Comparison of ENCODE assay signal across 16 cellular contexts in genomic region chr14:104462651-104463630, GRCh38.
DNase-seq lines count a peak whose midpoint lies in the region; ATAC-seq lines count a peak whose summit lies in the region.
"Had no signal": no experiment of that assay in that cellular context is flagged by ENCODE, and none has a peak within 500 bp of the region (broad histone marks: within the 10 kb centered on the region; RNA-seq: fewer than 3 reads in every experiment).

No MANE protein-coding gene starts in this region.

- H3K9me3 Mint-ChIP-seq in stimulated activated naive CD8-positive, alpha-beta T cell treated with anti-CD3 and anti-CD28 coated beads, Interleukin-15, amount 100 ng/mL, for 72 hours: no peaks in the 10 kb centered on the region
- H3K9me3 Mint-ChIP-seq: central memory CD8-positive, alpha-beta T cell; effector memory CD8-positive, alpha-beta T cell; stimulated activated naive B cell treated with anti-CD40 and anti-IgM and Interleukin-4, amounts not matched to agents 10 μg/mL and 1 μg/mL and 100 μg/mL, for 72 hours had no signal

- no peak for DNase-seq in stimulated activated naive CD8-positive, alpha-beta T cell treated with anti-CD3 and anti-CD28 coated beads, Interleukin-15, amount 100 ng/mL, for 72 hours
- no peak for DNase-seq in stimulated activated naive CD8-positive, alpha-beta T cell treated with anti-CD3 and anti-CD28 coated beads, Interleukin-15, Interleukin-2, amounts not matched to agents 100 U/mL and 50 U/mL, for 24 hours
- DNase-seq in RKO (ENCODE audit: low spot score): peak; percentile 66
- DNase-seq in kidney tubule cell (ENCODE audit: low spot score): peak; percentile 9
- no peak for DNase-seq in stimulated activated CD4-positive, alpha-beta T cell treated with anti-CD3 and anti-CD28 coated beads, Interleukin-4, amount 100 ng/mL, for 1 hour
- DNase-seq in NCI-H774 (lab: John Stamatoyannopoulos, UW): no peak
- DNase-seq: activated CD4-positive, CD25-positive, alpha-beta regulatory T cell; C1 segment of cervical spinal cord; effector memory CD8-positive, alpha-beta T cell; gastrocnemius medialis; IMR-90; NCI-H524 treated with DMSO at 0.1 percent for 48 hours; stimulated activated naive B cell treated with anti-CD40 and anti-IgM and Interleukin-4, amounts not matched to agents 10 μg/mL and 1 μg/mL and 100 μg/mL, for 72 hours; T-helper 1 cell had no signal

- H3K4me1 Mint-ChIP-seq in stimulated activated naive CD8-positive, alpha-beta T cell treated with anti-CD3 and anti-CD28 coated beads, Interleukin-15, amount 100 ng/mL, for 72 hours: peaks cover 8% of the 10 kb centered on the region

- no peak overlapping the region for H3K27ac Mint-ChIP-seq in stimulated activated naive CD8-positive, alpha-beta T cell treated with anti-CD3 and anti-CD28 coated beads, Interleukin-15, amount 100 ng/mL, for 72 hours
- H3K27ac Mint-ChIP-seq: effector memory CD8-positive, alpha-beta T cell; stimulated activated naive B cell treated with anti-CD40 and anti-IgM and Interleukin-4, amounts not matched to agents 10 μg/mL and 1 μg/mL and 100 μg/mL, for 72 hours had no signal

- peak; percentile 23 for ATAC-seq in stimulated activated naive CD8-positive, alpha-beta T cell treated with anti-CD3 and anti-CD28 coated beads, Interleukin-15, amount 100 ng/mL, for 72 hours
- no peak for ATAC-seq in stimulated activated naive CD8-positive, alpha-beta T cell treated with anti-CD3 and anti-CD28 coated beads, Interleukin-15, Interleukin-2, amounts not matched to agents 100 U/mL and 50 U/mL, for 24 hours
- ATAC-seq in GM21576 (IDR thresholded peaks at IDR 0.05; ENCODE audit: unreplicated experiment): no peak
- ATAC-seq: effector memory CD8-positive, alpha-beta T cell; gastrocnemius medialis; stimulated activated naive B cell treated with anti-CD40 and anti-IgM and Interleukin-4, amounts not matched to agents 10 μg/mL and 1 μg/mL and 100 μg/mL, for 72 hours had no signal

- H3K27me3 Mint-ChIP-seq in stimulated activated naive CD8-positive, alpha-beta T cell treated with anti-CD3 and anti-CD28 coated beads, Interleukin-15, amount 100 ng/mL, for 72 hours: peaks cover 66% of the 10 kb centered on the region

- no peak overlapping the region for H3K4me3 Mint-ChIP-seq in stimulated activated naive CD8-positive, alpha-beta T cell treated with anti-CD3 and anti-CD28 coated beads, Interleukin-15, amount 100 ng/mL, for 72 hours
- H3K4me3 Mint-ChIP-seq: central memory CD8-positive, alpha-beta T cell; effector memory CD8-positive, alpha-beta T cell; stimulated activated naive B cell treated with anti-CD40 and anti-IgM and Interleukin-4, amounts not matched to agents 10 μg/mL and 1 μg/mL and 100 μg/mL, for 72 hours had no signal

Comparison
In these comparisons a context has a peak if more than half of its experiments do, and no peak if none do; other contexts are left out.
1. DNase-seq: peak in RKO (single experiment) and kidney tubule cell (single experiment); none in stimulated activated naive CD8-positive, alpha-beta T cell treated with anti-CD3 and anti-CD28 coated beads, Interleukin-15, amount 100 ng/mL, for 72 hours (0 of 2), stimulated activated naive CD8-positive, alpha-beta T cell treated with anti-CD3 and anti-CD28 coated beads, Interleukin-15, Interleukin-2, amounts not matched to agents 100 U/mL and 50 U/mL, for 24 hours (single experiment), stimulated activated CD4-positive, alpha-beta T cell treated with anti-CD3 and anti-CD28 coated beads, Interleukin-4, amount 100 ng/mL, for 1 hour (single experiment) and NCI-H774 (single experiment).